8 cellular contexts compared by ENCODE assay signal in genomic region chr11:65180877-65181568, GRCh38. TPM values are rescaled to one million over a fixed set of nuclear protein-coding genes. Genes with fewer than 3 reads are reported as not detected.
A peak's percentile ranks its signal among the peaks of the same experiment; 100 is the strongest.
DNase-seq lines count a peak whose midpoint lies in the region; ATAC-seq and TF ChIP-seq lines count a peak whose summit lies in the region.

No MANE protein-coding gene starts in this region.

- peak; percentile 53 for DNase-seq in AG10803 (ENCODE audit: low read depth)
- DNase-seq in HK-2 (ENCODE audit: unreplicated experiment), result peak; percentile 54
- peak; percentile 84 for DNase-seq in NT2/D1 (ENCODE audit: low read depth, low spot score)
- peak; percentile 68 for DNase-seq in activated T-cell treated with anti-CD3 and anti-CD28 coated beads for 48 hours (ENCODE audit: low read depth)
- peak in 8 of 9 donors; percentile 41 to 71 (median 45) for DNase-seq in naive thymus-derived CD4-positive, alpha-beta T cell

- POLR2A ChIA-PET in naive thymus-derived CD4-positive, alpha-beta T cell (lab: Charles Lee), result interaction anchor here (0.6 to 4.4 kb wide), 10 partner anchors 46 to 441 kb away, joined by 3 to 43 read pairs (median 4); partner anchors contain the start of genes DPF2, FAU, MRPL49 and POLA2

- peak overlapping the region; percentile 91 for H3K4me3 ChIP-seq in AG10803 (ENCODE audit: low read length)
- peak overlapping the region; percentile 85 for H3K4me3 ChIP-seq in NT2/D1 (ENCODE audit: insufficient read length, low read depth)
- peak overlapping the region; percentile 67 for H3K4me3 ChIP-seq in naive thymus-derived CD4-positive, alpha-beta T cell (ENCODE audit: low read length)
- peak overlapping the region; percentile 63 for H3K4me3 ChIP-seq in thymus (ENCODE audit: low read length)

- H3K4me1 ChIP-seq in NT2/D1 (ENCODE audit: insufficient read depth, insufficient read length) (peaks cover 26% of the 10 kb centered on the region), thymus (ENCODE audit: control insufficient read depth, insufficient read depth, low read length) (peaks cover 13% of the 10 kb centered on the region)
- peaks cover 6 to 8% of the 10 kb centered on the region in 2 donors for H3K4me1 ChIP-seq in naive thymus-derived CD4-positive, alpha-beta T cell (ENCODE audit: control insufficient read depth in 2 of 2, insufficient read depth in 2 of 2, low read length in 2 of 2)

- peaks cover 0 to 22% (median 0%) of the 10 kb centered on the region in 5 donors for H3K27me3 Mint-ChIP-seq in naive thymus-derived CD4-positive, alpha-beta T cell

- TF ChIP-seq CTCF in AG10803 (conservative IDR thresholded peaks at IDR 0.05; ENCODE audit: low read length), result peak; percentile 30; the same call in 1 of the 2 replicates

- peaks cover 7 to 30% (median 22%) of the 10 kb centered on the region in 7 donors for H3K4me1 Mint-ChIP-seq in naive thymus-derived CD4-positive, alpha-beta T cell

- H3K36me3 ChIP-seq in NT2/D1 (ENCODE audit: insufficient read depth, insufficient read length, low read length), result peaks cover 22% of the 10 kb centered on the region
- peaks cover 0 to 6% (median 3%) of the 10 kb centered on the region in 3 experiments for H3K36me3 ChIP-seq in naive thymus-derived CD4-positive, alpha-beta T cell (ENCODE audit: control insufficient read depth in 2 of 3, insufficient read depth in 3 of 3, low read length in 3 of 3)
- H3K36me3 ChIP-seq in thymus (ENCODE audit: control insufficient read depth, insufficient read depth), result peaks cover 12% of the 10 kb centered on the region

- peak; percentile 42 for TF ChIP-seq POLR2A in GM19193 (IDR thresholded peaks at IDR 0.05; ENCODE audit: extremely low read depth, insufficient read depth, insufficient read length)

- no peaks in the 10 kb centered on the region for H3K27me3 ChIP-seq in NT2/D1 (ENCODE audit: insufficient read depth, insufficient read length)
- no peaks in the 10 kb centered on the region for H3K27me3 ChIP-seq in naive thymus-derived CD4-positive, alpha-beta T cell (ENCODE audit: control insufficient read depth in 2 of 2, insufficient read depth in 2 of 2, low read length in 2 of 2)
- peaks cover 2% of the 10 kb centered on the region for H3K27me3 ChIP-seq in thymus (ENCODE audit: control insufficient read depth, insufficient read depth)

- peak overlapping the region; percentile 94 for H3K9ac ChIP-seq in NT2/D1 (ENCODE audit: insufficient read length, low read depth)

- peak overlapping the region; percentile 36 to 91 (median 84) for H3K27ac Mint-ChIP-seq in naive thymus-derived CD4-positive, alpha-beta T cell

- intact Hi-C loops in naive thymus-derived CD4-positive, alpha-beta T cell (cut with micrococcal nuclease), result loop anchor here (1.0 to 2.0 kb wide), 9 partner anchors 46 to 493 kb away; partner anchors contain the start of genes FAU (in 2 of the 2), MRPL49 (in 2 of the 2), SNX15 (in 1 of the 2) and TM7SF2 (in 1 of the 2)

- H3K4me3 Mint-ChIP-seq in naive thymus-derived CD4-positive, alpha-beta T cell, result peak overlapping the region; percentile 80 to 94 (median 90)

- ATAC-seq in esophagus mucosa, result peak; percentile 51
- ATAC-seq in naive thymus-derived CD4-positive, alpha-beta T cell, result peak; percentile 85

- peak overlapping the region; percentile 93 for H3K27ac ChIP-seq in naive thymus-derived CD4-positive, alpha-beta T cell (ENCODE audit: low read depth, low read length)
- H3K27ac ChIP-seq in thymus (ENCODE audit: low read depth), result peak overlapping the region; percentile 70

- peaks cover 0 to 10% (median 0%) of the 10 kb centered on the region in 5 donors for H3K36me3 Mint-ChIP-seq in naive thymus-derived CD4-positive, alpha-beta T cell

- CTCF ChIA-PET in naive thymus-derived CD4-positive, alpha-beta T cell (lab: Charles Lee), result interaction anchor here (1.1 kb wide), 1 partner anchor 71 kb away, joined by 3 read pairs; no protein-coding TSS in a partner anchor

- H3K9me3 Mint-ChIP-seq in naive thymus-derived CD4-positive, alpha-beta T cell, result no peaks in the 10 kb centered on the region

- no peaks in the 10 kb centered on the region for H3K9me3 ChIP-seq in NT2/D1 (ENCODE audit: insufficient read depth, low read length)
- no peaks in the 10 kb centered on the region for H3K9me3 ChIP-seq in naive thymus-derived CD4-positive, alpha-beta T cell (ENCODE audit: control insufficient read depth in 2 of 3, low read length in 3 of 3)
- H3K9me3 ChIP-seq in thymus (ENCODE audit: control insufficient read depth), result no peaks in the 10 kb centered on the region

- under 1% methylated on average over 60 of the region's 60 CpGs for WGBS in thymus

RNA-seq across cellular contexts. Expression of gene CAPN1, which starts 0.7 kb away (rescaled TPM):
- 510 TPM for total RNA-seq in esophagus mucosa
- 100 to 1,000 TPM in 3 of 5 experiments, 10 to 100 TPM in 2; 93.6 to 195 (median 130) TPM for total RNA-seq in naive thymus-derived CD4-positive, alpha-beta T cell
- 10 to 100 TPM; 73.1 to 78.8 TPM for polyA plus RNA-seq in naive thymus-derived CD4-positive, alpha-beta T cell
- polyA plus RNA-seq in thymus, result 104 TPM

RNA-seq across cellular contexts. Expression of gene SPDYC, which starts 11.0 kb away (rescaled TPM):
- total RNA-seq in esophagus mucosa, result not detected
- not detected for total RNA-seq in naive thymus-derived CD4-positive, alpha-beta T cell
- polyA plus RNA-seq in naive thymus-derived CD4-positive, alpha-beta T cell, result not detected
- 0.11 TPM for polyA plus RNA-seq in thymus

RNA-seq across cellular contexts. Expression of gene SYVN1, which starts 46.7 kb away (rescaled TPM):
- 28.1 TPM for total RNA-seq in esophagus mucosa
- 10 to 100 TPM; 61.0 to 84.6 (median 67.9) TPM for total RNA-seq in naive thymus-derived CD4-positive, alpha-beta T cell
- 10 to 100 TPM in 1 of 2 donors, 1 to 10 TPM in 1; 8.6 to 15.0 TPM for polyA plus RNA-seq in naive thymus-derived CD4-positive, alpha-beta T cell
- polyA plus RNA-seq in thymus, result 22.7 TPM

RNA-seq across cellular contexts. Expression of gene MRPL49, which starts 58.9 kb away (rescaled TPM):
- total RNA-seq in esophagus mucosa, result 63.9 TPM
- 10 to 100 TPM; 38.1 to 65.5 (median 51.9) TPM for total RNA-seq in naive thymus-derived CD4-positive, alpha-beta T cell
- polyA plus RNA-seq in naive thymus-derived CD4-positive, alpha-beta T cell, result 100 to 1,000 TPM in 1 of 2 donors, 10 to 100 TPM in 1; 93.7 to 102 TPM
- polyA plus RNA-seq in thymus, result 36.2 TPM

RNA-seq across cellular contexts. Expression of gene FAU, which starts 59.1 kb away (rescaled TPM):
- 758 TPM for total RNA-seq in esophagus mucosa
- 1,000 to 10,000 TPM; 1,053 to 1,849 (median 1,722) TPM for total RNA-seq in naive thymus-derived CD4-positive, alpha-beta T cell
- 1,000 to 10,000 TPM; 1,055 to 1,372 TPM for polyA plus RNA-seq in naive thymus-derived CD4-positive, alpha-beta T cell
- 1,132 TPM for polyA plus RNA-seq in thymus

Comparison
In these comparisons a context has a peak if more than half of its experiments do, and no peak if none do; other contexts are left out.
1. Peak in every context shown above with its lines: DNase-seq, ATAC-seq, H3K4me3 ChIP-seq and H3K27ac ChIP-seq.